In genomic region chr18:22913861-22914260, GRCh38 we compare ENCODE assay signal across 1 cellular context.
A peak's percentile ranks its signal among the peaks of the same experiment; 100 is the strongest.
TF ChIP-seq lines count a peak whose summit lies in the region.

No MANE protein-coding gene starts in this region.

TF ChIP-seq in GM23338, 12 proteins besides CTCF, POLR2A, EP300 and RAD21 (continued from another document):
- TF ChIP-seq ZNF462 (CRISPR knock-in tag; IDR thresholded peaks at IDR 0.05) (peak; percentile 61), NANOG (IDR thresholded peaks at IDR 0.05; ENCODE audit: borderline replicate concordance) (no peak)
